ENCODE assay signal across 4 cellular contexts in the genomic region with DNA sequence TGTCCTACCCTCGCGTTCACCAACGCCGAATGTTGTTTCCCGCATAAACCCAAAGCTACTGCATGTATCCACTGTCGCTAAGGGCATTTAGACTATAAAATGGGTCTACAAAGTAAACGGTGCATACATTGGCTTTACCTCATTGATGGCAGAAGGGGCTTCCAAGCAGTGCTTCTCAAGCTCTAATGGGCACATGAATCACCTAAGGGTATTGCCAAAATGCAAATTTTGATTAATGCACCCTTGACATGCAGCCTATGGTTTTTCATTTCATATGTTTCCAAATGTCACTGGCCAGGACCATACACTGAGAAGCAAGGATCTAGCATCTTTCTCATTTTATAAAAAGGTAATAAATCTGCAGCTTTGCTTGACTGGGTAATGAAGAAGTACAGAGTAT. TPM values are rescaled to one million over a fixed set of nuclear protein-coding genes. Genes with fewer than 3 reads are reported as not detected.
"Had no signal": no experiment of that assay in that cellular context is flagged by ENCODE, and none has a peak within 500 bp of the region (broad histone marks: within the 10 kb centered on the region; RNA-seq: fewer than 3 reads in every experiment).

No MANE protein-coding gene starts in this region.

- DNase-seq: GDM1, GF-D8 had no signal

- ATAC-seq: GM12878 had no signal

- H3K4me3 ChIP-seq: GM12878 had no signal

RNA-seq across cellular contexts. Expression of a gene that starts 2.7 kb away (rescaled TPM):
- total RNA-seq: G401, GM12878 had no signal
- polyA plus RNA-seq: GM12878 had no signal

RNA-seq across cellular contexts. Expression of a gene that starts 24.7 kb away (rescaled TPM):
- total RNA-seq: G401, GM12878 had no signal
- polyA plus RNA-seq: GM12878 had no signal

RNA-seq across cellular contexts. Expression of a gene that starts 34.2 kb away (rescaled TPM):
- total RNA-seq: G401, GM12878 had no signal
- polyA plus RNA-seq: GM12878 had no signal

RNA-seq across cellular contexts. Expression of a gene that starts 34.2 kb away (rescaled TPM):
- total RNA-seq: G401, GM12878 had no signal
- polyA plus RNA-seq: GM12878 had no signal

RNA-seq across cellular contexts. Expression of a gene that starts 46.6 kb away (rescaled TPM):
- total RNA-seq: G401, GM12878 had no signal
- polyA plus RNA-seq: GM12878 had no signal
